14 cellular contexts compared by ENCODE assay signal in the genomic region with DNA sequence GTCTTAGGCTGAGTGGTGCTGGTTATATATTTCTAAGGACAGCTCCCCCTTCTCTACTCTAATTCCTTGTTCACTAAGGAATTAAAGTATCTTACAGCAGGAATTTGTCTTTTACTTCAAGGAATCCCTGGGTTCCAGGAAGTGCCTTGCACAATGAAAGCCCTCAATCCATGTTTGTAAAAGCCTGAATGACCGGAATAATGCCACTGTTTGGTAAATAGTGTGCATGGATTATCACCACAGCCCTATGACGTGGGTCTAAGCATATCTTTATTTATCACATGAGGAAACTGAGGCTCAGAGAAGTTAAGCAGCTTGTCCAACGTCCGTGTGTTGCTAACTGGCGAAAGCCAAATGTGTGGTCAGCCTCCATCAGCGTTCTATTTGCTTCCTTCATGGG.
DNase-seq lines count a peak whose midpoint lies in the region; ATAC-seq and TF ChIP-seq lines count a peak whose summit lies in the region.
"Had no signal": no experiment of that assay in that cellular context is flagged by ENCODE, and none has a peak within 500 bp of the region (broad histone marks: within the 10 kb centered on the region; RNA-seq: fewer than 3 reads in every experiment).

No MANE protein-coding gene starts in this region.

- H3K9ac ChIP-seq in BLaER1 treated with 17β-estradiol and CSF1 and Interleukin-3, amounts not matched to agents 10 nM and 100 nM = peak overlapping the region in 3 of 11 experiments; percentile 21 to 64 (median 43); a peak in 1 of 22 replicates
- no peak overlapping the region for H3K9ac ChIP-seq in smooth muscle cell (ENCODE audit: low read depth)

- DNase-seq in right lobe of liver = no peak
- no peak for DNase-seq in smooth muscle cell (lab: John Stamatoyannopoulos, UW; ENCODE audit: unreplicated experiment)
- DNase-seq in epidermal melanocyte (ENCODE audit: insufficient read length, low spot score) = no peak
- DNase-seq in CD14-positive monocyte (ENCODE audit: low spot score) = no peak
- no peak for DNase-seq in KG1 (lab: John Stamatoyannopoulos, UW)
- DNase-seq: activated CD4-positive, alpha-beta T cell treated with anti-CD3 and anti-CD28 coated beads for 1 hour; NCI-H774; posterior cingulate gyrus; stimulated activated CD4-positive, alpha-beta T cell treated with anti-CD3 and anti-CD28 coated beads, Interleukin-2, amount 100 ng/mL, for 24 hours; T-helper 1 cell had no signal

- H3K4me2 ChIP-seq in BLaER1 treated with 17β-estradiol and CSF1 and Interleukin-3, amounts not matched to agents 10 nM and 100 nM = peak overlapping the region; percentile 48 to 90 (median 76)
- peak overlapping the region; percentile 51 for H3K4me2 ChIP-seq in smooth muscle cell

- peak overlapping the region in 2 of 5 experiments; percentile 59 to 72 for H3K4me3 Mint-ChIP-seq in brain
- H3K4me3 Mint-ChIP-seq in CD14-positive monocyte = no peak overlapping the region
- H3K4me3 Mint-ChIP-seq: activated naive CD8-positive, alpha-beta T cell had no signal

- no peaks in the 10 kb centered on the region for H3K27me3 ChIP-seq in BLaER1 treated with 17β-estradiol and CSF1 and Interleukin-3, amounts not matched to agents 10 nM and 100 nM
- H3K27me3 ChIP-seq in right lobe of liver (no peaks in the 10 kb centered on the region), smooth muscle cell (ENCODE audit: low read depth) (no peaks in the 10 kb centered on the region)

- no peaks in the 10 kb centered on the region for H3K79me2 ChIP-seq in smooth muscle cell (ENCODE audit: low read depth)

- WGBS in right lobe of liver (ENCODE audit: insufficient coverage, low coverage, low lambda C conversion rate, missing lambda C conversion rate) = 55% methylated on average over 4 of the region's 6 CpGs
- WGBS in smooth muscle cell (ENCODE audit: low lambda C conversion rate) = 59% methylated on average over 6 of the region's 6 CpGs

- no peak overlapping the region for H2AFZ ChIP-seq in smooth muscle cell (ENCODE audit: low read depth)

- H3K9me3 Mint-ChIP-seq in brain (peaks cover 0 to 4% (median 0%) of the 10 kb centered on the region in 5 experiments), CD14-positive monocyte (peaks cover 0 to under 1% (median 0%) of the 10 kb centered on the region in 7 donors)

- no peaks in the 10 kb centered on the region for H4K20me1 ChIP-seq in BLaER1 treated with 17β-estradiol and CSF1 and Interleukin-3, amounts not matched to agents 10 nM and 100 nM
- no peaks in the 10 kb centered on the region for H4K20me1 ChIP-seq in smooth muscle cell (ENCODE audit: low read depth)

- no peaks in the 10 kb centered on the region for H3K36me3 ChIP-seq in BLaER1 treated with 17β-estradiol and CSF1 and Interleukin-3, amounts not matched to agents 10 nM and 100 nM
- H3K36me3 ChIP-seq in right lobe of liver (no peaks in the 10 kb centered on the region), smooth muscle cell (ENCODE audit: low read depth) (no peaks in the 10 kb centered on the region)

- no peaks in the 10 kb centered on the region for H3F3A ChIP-seq in smooth muscle cell (ENCODE audit: low read depth)

- ATAC-seq in right lobe of liver (peak in 1 of 4 donors; percentile 42), GM21526 (IDR thresholded peaks at IDR 0.05; ENCODE audit: low FRiP score, unreplicated experiment) (no peak)

- TF ChIP-seq POLR2A in right lobe of liver (IDR thresholded peaks at IDR 0.05) = no peak

- no peak overlapping the region for H3K4me3 ChIP-seq in BLaER1 treated with 17β-estradiol and CSF1 and Interleukin-3, amounts not matched to agents 10 nM and 100 nM
- no peak overlapping the region for H3K4me3 ChIP-seq in right lobe of liver
- no peak overlapping the region for H3K4me3 ChIP-seq in smooth muscle cell

- H3K4me1 Mint-ChIP-seq in brain (peaks cover 60% of the 10 kb centered on the region), CD14-positive monocyte (no peaks in the 10 kb centered on the region)

- TF ChIP-seq CTCF in brain (conservative IDR thresholded peaks at IDR 0.05) = no peak
- TF ChIP-seq CTCF in right lobe of liver (IDR thresholded peaks at IDR 0.05) = no peak
- no peak for TF ChIP-seq CTCF in smooth muscle cell (IDR thresholded peaks at IDR 0.05; ENCODE audit: borderline replicate concordance, insufficient read depth, poor library complexity, severe bottlenecking)
- TF ChIP-seq CTCF in CD14-positive monocyte (IDR thresholded peaks at IDR 0.05) = no peak

- no peaks in the 10 kb centered on the region for H3K36me3 Mint-ChIP-seq in brain
- H3K36me3 Mint-ChIP-seq in CD14-positive monocyte = no peaks in the 10 kb centered on the region
- H3K36me3 Mint-ChIP-seq: activated naive CD8-positive, alpha-beta T cell had no signal

- H3K4me1 ChIP-seq in BLaER1 treated with 17β-estradiol and CSF1 and Interleukin-3, amounts not matched to agents 10 nM and 100 nM = peaks cover 25 to 47% (median 30%) of the 10 kb centered on the region in 10 experiments
- H3K4me1 ChIP-seq in right lobe of liver (peaks cover 0 to 4% (median 1%) of the 10 kb centered on the region in 4 donors), smooth muscle cell (ENCODE audit: low read depth) (peaks cover 18% of the 10 kb centered on the region)

- intact Hi-C loops in right lobe of liver (cut with DNase I) = no loop called here
- intact Hi-C loops in CD14-positive monocyte (cut with micrococcal nuclease) = no loop called here

- H3K27me3 Mint-ChIP-seq in brain (peaks cover 14% of the 10 kb centered on the region), CD14-positive monocyte (ENCODE audit: low read depth in 3 of 3) (peaks cover 0 to 3% (median 2%) of the 10 kb centered on the region in 3 donors)
- H3K27me3 Mint-ChIP-seq: activated naive CD8-positive, alpha-beta T cell had no signal

- no peaks in the 10 kb centered on the region for H3K9me3 ChIP-seq in BLaER1 treated with 17β-estradiol and CSF1 and Interleukin-3, amounts not matched to agents 10 nM and 100 nM (replicated peaks in 1 of 11)
- H3K9me3 ChIP-seq in right lobe of liver = no peaks in the 10 kb centered on the region
- no peaks in the 10 kb centered on the region for H3K9me3 ChIP-seq in smooth muscle cell (replicated peaks; ENCODE audit: low read depth)

- H3K27ac ChIP-seq in BLaER1 treated with 17β-estradiol and CSF1 and Interleukin-3, amounts not matched to agents 10 nM and 100 nM = peak overlapping the region in 8 of 11 experiments; percentile 34 to 61 (median 52); a peak in 13 of 22 replicates
- H3K27ac ChIP-seq in right lobe of liver = peak overlapping the region; percentile 25 to 47 (median 37)
- H3K27ac ChIP-seq in smooth muscle cell (ENCODE audit: low read depth) = peak overlapping the region; percentile 26

- H3K27ac Mint-ChIP-seq in brain (peak overlapping the region in 4 of 5 experiments; percentile 96 to 100 (median 98)), CD14-positive monocyte (no peak overlapping the region)
- H3K27ac Mint-ChIP-seq: activated naive CD8-positive, alpha-beta T cell had no signal

Comparison
In these comparisons a context has a peak if more than half of its experiments do, and no peak if none do; other contexts are left out.
1. H3K27ac Mint-ChIP-seq: peak in brain (4 of 5); none in CD14-positive monocyte (0 of 7).
2. Peak in every context shown above with its lines, with median percentiles within 50 percentile points of each other: H3K27ac ChIP-seq.